1 cellular context compared by ENCODE assay signal in genomic region chr1:117605811-117606607, GRCh38.
TF ChIP-seq lines count a peak whose summit lies in the region.

Gene TENT5C (plus strand): TSS chr1:117606048. CDS start chr1:117622869, 16,821 bp downstream.

TF ChIP-seq in K562, 482 proteins besides CTCF, POLR2A, EP300 and RAD21 (continued from another document and continues in another):
- TF ChIP-seq TOE1 (IDR thresholded peaks at IDR 0.05; ENCODE audit: borderline replicate concordance) (no peak), TOE1 (CRISPR knock-in tag; IDR thresholded peaks at IDR 0.05; ENCODE audit: borderline replicate concordance, low read depth) (no peak), PHTF2 (CRISPR knock-in tag; IDR thresholded peaks at IDR 0.05) (no peak; the same call in 1 of the 2 replicates), MCM3 (IDR thresholded peaks at IDR 0.05) (no peak), RFX5 (IDR thresholded peaks at IDR 0.05; ENCODE audit: low read depth, low read length) (peak; percentile 38; the same call in 1 of the 2 replicates), DNMT1 (IDR thresholded peaks at IDR 0.05) (no peak), ZNF583 (CRISPR knock-in tag; IDR thresholded peaks at IDR 0.05) (0 out of 2 replicates have a peak, but pooled peaks have one; percentile 12), SMAD1 (IDR thresholded peaks at IDR 0.05; ENCODE audit: low read depth, low read length, partially characterized antibody) (no peak), HOMEZ (CRISPR knock-in tag; IDR thresholded peaks at IDR 0.05) (no peak), HMG20A (CRISPR knock-in tag; conservative IDR thresholded peaks at IDR 0.05) (no peak), EWSR1 (IDR thresholded peaks at IDR 0.05; ENCODE audit: borderline replicate concordance, low read depth, partially characterized antibody) (no peak), ZNF121 (CRISPR knock-in tag; conservative IDR thresholded peaks at IDR 0.05) (no peak), SRSF9 (IDR thresholded peaks at IDR 0.05; ENCODE audit: borderline replicate concordance, low read depth, low read length) (no peak), ZNF134 (CRISPR knock-in tag; conservative IDR thresholded peaks at IDR 0.05) (peak; percentile 52; the same call in 1 of the 2 replicates), SRSF3 (IDR thresholded peaks at IDR 0.05; ENCODE audit: insufficient read depth, low read length) (no peak), FOXJ3 (CRISPR knock-in tag; IDR thresholded peaks at IDR 0.05) (no peak), JUN (IDR thresholded peaks at IDR 0.05; ENCODE audit: borderline replicate concordance, low read depth, low read length) (no peak), JUN (CRISPR knock-in tag; IDR thresholded peaks at IDR 0.05; ENCODE audit: borderline replicate concordance) (no peak), ZNF75A (CRISPR knock-in tag; IDR thresholded peaks at IDR 0.05) (no peak), PRDM10 (IDR thresholded peaks at IDR 0.05; ENCODE audit: partially characterized antibody) (peak; percentile 98), MITF (IDR thresholded peaks at IDR 0.05) (no peak), MEIS2 (IDR thresholded peaks at IDR 0.05; ENCODE audit: partially characterized antibody) (peak; percentile 69), ETV6 (IDR thresholded peaks at IDR 0.05; ENCODE audit: borderline replicate concordance in 1 of 2, low read depth in 2 of 2, low read length in 1 of 2) (no peak), ETV6 (CRISPR knock-in tag; IDR thresholded peaks at IDR 0.05; ENCODE audit: borderline replicate concordance) (no peak), BRF1 (IDR thresholded peaks at IDR 0.05; ENCODE audit: borderline replicate concordance, extremely low read depth, insufficient read length) (no peak), JUNB (CRISPR knock-in tag; conservative IDR thresholded peaks at IDR 0.05) (no peak; the same call in 1 of the 2 replicates), SIN3A (IDR thresholded peaks at IDR 0.05; ENCODE audit: borderline replicate concordance in 2 of 2, control insufficient read depth in 1 of 2, low read depth in 2 of 2, low read length in 2 of 2) (peak; percentile 55 to 90; a peak in 3 of 4 replicates), ZNF830 (CRISPR knock-in tag; IDR thresholded peaks at IDR 0.05) (no peak), SMARCA4 (IDR thresholded peaks at IDR 0.05) (no peak), ATF6 (CRISPR knock-in tag; IDR thresholded peaks at IDR 0.05) (0 out of 2 replicates have a peak, but pooled peaks have one; percentile 55), CLOCK (CRISPR knock-in tag; IDR thresholded peaks at IDR 0.05; ENCODE audit: borderline replicate concordance) (no peak), ZNF212 (CRISPR knock-in tag; IDR thresholded peaks at IDR 0.05) (no peak), SP2 (IDR thresholded peaks at IDR 0.05; ENCODE audit: extremely low read depth, low read depth, low read length, poor library complexity, severe bottlenecking) (no peak), MEF2D (tag; conservative IDR thresholded peaks at IDR 0.05; ENCODE audit: low read depth) (no peak), ZNF518B (CRISPR knock-in tag; IDR thresholded peaks at IDR 0.05) (no peak), ZNF586 (CRISPR knock-in tag; conservative IDR thresholded peaks at IDR 0.05) (no peak), RB1 (IDR thresholded peaks at IDR 0.05; ENCODE audit: low read depth) (peak; percentile 86; the same call in 1 of the 2 replicates), TAF15 (IDR thresholded peaks at IDR 0.05; ENCODE audit: low read depth, low read length) (no peak), HMGXB4 (CRISPR knock-in tag; IDR thresholded peaks at IDR 0.05) (peak; percentile 37; the same call in 1 of the 2 replicates), GMEB1 (CRISPR knock-in tag; IDR thresholded peaks at IDR 0.05) (0 out of 2 replicates have a peak, but pooled peaks have one; percentile 18), ZNF778 (CRISPR knock-in tag; IDR thresholded peaks at IDR 0.05) (no peak), SNRNP70 (optimal IDR thresholded peaks at IDR 0.05; ENCODE audit: low read depth, low read length) (no peak), ZBTB7A (IDR thresholded peaks at IDR 0.05; ENCODE audit: borderline replicate concordance, control insufficient read depth, low read depth, low read length) (peak; percentile 98), ATF3 (IDR thresholded peaks at IDR 0.05) (no peak), ATF3 (CRISPR knock-in tag; conservative IDR thresholded peaks at IDR 0.05) (no peak)
